Comparison of ENCODE assay signal across 8 cellular contexts in the genomic region with DNA sequence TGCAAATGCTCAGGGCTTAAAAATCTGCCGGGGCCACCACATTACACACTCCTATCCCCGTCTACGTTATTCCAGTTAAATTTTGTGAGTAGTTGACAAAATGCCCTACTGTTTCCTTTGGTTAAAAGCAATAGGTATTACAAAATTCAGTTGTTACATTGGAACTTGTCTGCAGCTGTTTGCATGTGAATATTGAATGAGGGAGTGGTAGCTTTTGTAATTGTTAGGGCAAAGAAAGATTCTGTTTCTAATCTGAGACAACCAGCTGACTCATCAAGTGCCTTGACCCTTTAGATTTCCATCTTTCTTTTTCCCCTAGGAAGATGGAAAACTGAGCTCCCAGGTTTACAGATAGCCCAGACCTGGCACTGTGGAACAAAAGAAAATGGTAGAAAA. TPM values are rescaled to one million over a fixed set of nuclear protein-coding genes. Genes with fewer than 3 reads are reported as not detected.
A peak's percentile ranks its signal among the peaks of the same experiment; 100 is the strongest.
DNase-seq lines count a peak whose midpoint lies in the region; ATAC-seq and TF ChIP-seq lines count a peak whose summit lies in the region.

No MANE protein-coding gene starts in this region.

- TF ChIP-seq CTCF in WTC11 (IDR thresholded peaks at IDR 0.05) (no peak), suprapubic skin (IDR thresholded peaks at IDR 0.05) (no peak)

- no peak overlapping the region for H4K91ac ChIP-seq in trophoblast cell (ENCODE audit: low read depth, low read length)

- H3K36me3 ChIP-seq in iPS-15b (ENCODE audit: control insufficient read depth, insufficient read depth, low read length): peaks cover 17% of the 10 kb centered on the region
- peaks cover 15% of the 10 kb centered on the region for H3K36me3 ChIP-seq in suprapubic skin
- H3K36me3 ChIP-seq in trophoblast cell (ENCODE audit: control insufficient read depth in 1 of 2, insufficient read depth in 2 of 2, low read length in 2 of 2): peaks cover 11 to 14% of the 10 kb centered on the region in 2 experiments

- peak overlapping the region; percentile 45 for H3K27ac ChIP-seq in suprapubic skin
- no peak overlapping the region for H3K27ac ChIP-seq in trophoblast cell (ENCODE audit: low read depth, low read length)

- H4K12ac ChIP-seq in trophoblast cell (ENCODE audit: low read depth, low read length): no peak overlapping the region

- no peak overlapping the region for H2AK5ac ChIP-seq in trophoblast cell (ENCODE audit: low read length)

- CTCF ChIA-PET in WTC11 (lab: Charles Lee): interaction anchor here (0.5 to 2.8 kb wide), 26 partner anchors 8 to 321 kb away, joined by 3 to 39 read pairs (median 4); a partner anchor contains a TSS

- no peak overlapping the region for H3K4ac ChIP-seq in trophoblast cell (ENCODE audit: low read depth, low read length)

- H2BK120ac ChIP-seq in trophoblast cell (ENCODE audit: insufficient read depth, low read length, poor library complexity): no peak overlapping the region

- H3K79me2 ChIP-seq in trophoblast cell (ENCODE audit: control insufficient read depth, insufficient read depth, low read length, poor library complexity): peaks cover 8% of the 10 kb centered on the region

- no peak for DNase-seq in T-helper 2 cell treated with Interferon-gamma antibody and Interleukin-4, amounts not matched to agents 5 μg/mL and 100 μg/mL, for 36 hours (ENCODE audit: low spot score)
- DNase-seq in T-helper 2 cell (no peak), WTC11 (ENCODE audit: low spot score) (no peak), suprapubic skin (ENCODE audit: low spot score in 2 of 2) (no peak), amygdala (lab: John Stamatoyannopoulos, UW) (no peak), trophoblast cell (no peak)

- no peak overlapping the region for H2AFZ ChIP-seq in trophoblast cell (ENCODE audit: insufficient read depth, low read length, poor library complexity)

- TF ChIP-seq EP300 in suprapubic skin (IDR thresholded peaks at IDR 0.05): no peak

- TF ChIP-seq POLR2A in suprapubic skin (IDR thresholded peaks at IDR 0.05): no peak

- no peak overlapping the region for H3K18ac ChIP-seq in trophoblast cell (ENCODE audit: low read length)

- WGBS in suprapubic skin: 13% methylated on average over 3 of the region's 3 CpGs
- no CpG with 5 or more reads among the region's 3 CpGs for WGBS in trophoblast cell (ENCODE audit: extremely low coverage, insufficient coverage, insufficient read length)

- H3K9me3 ChIP-seq in iPS-15b (ENCODE audit: control insufficient read depth, insufficient read depth, low read length) (no peaks in the 10 kb centered on the region), suprapubic skin (no peaks in the 10 kb centered on the region), trophoblast cell (ENCODE audit: insufficient read depth, low read depth, low read length) (peaks cover 3% of the 10 kb centered on the region)

- peaks cover 18% of the 10 kb centered on the region for H3K79me1 ChIP-seq in trophoblast cell (ENCODE audit: low read length)

- H2BK5ac ChIP-seq in trophoblast cell (ENCODE audit: low read depth, low read length, poor library complexity): no peak overlapping the region

- no peak overlapping the region for H4K8ac ChIP-seq in trophoblast cell (ENCODE audit: low read depth, low read length)

- H3K9ac ChIP-seq in iPS-15b (ENCODE audit: low read depth, low read length): peak overlapping the region; percentile 6
- H3K9ac ChIP-seq in trophoblast cell (ENCODE audit: low read length): no peak overlapping the region

- H3K4me1 Mint-ChIP-seq in T-helper 2 cell treated with Interferon-gamma antibody and Interleukin-4, amounts not matched to agents 5 μg/mL and 100 μg/mL, for 36 hours (ENCODE audit: low read depth): peaks cover 41% of the 10 kb centered on the region
- peaks cover 41% of the 10 kb centered on the region for H3K4me1 Mint-ChIP-seq in WTC11

- ATAC-seq in WTC11 (no peak), HG03139 (IDR thresholded peaks at IDR 0.05; ENCODE audit: unreplicated experiment) (no peak)

- H3K4me2 ChIP-seq in trophoblast cell (ENCODE audit: low read length): no peak overlapping the region

- POLR2A ChIA-PET in WTC11 (lab: Charles Lee): no interaction called here

- H3K4me3 ChIP-seq in iPS-15b (ENCODE audit: low read depth, low read length) (no peak overlapping the region), suprapubic skin (no peak overlapping the region), trophoblast cell (ENCODE audit: low read depth, low read length) (no peak overlapping the region)

- H3K14ac ChIP-seq in trophoblast cell (ENCODE audit: low read length): no peak overlapping the region

- no peaks in the 10 kb centered on the region for H3K9me3 Mint-ChIP-seq in T-helper 2 cell treated with Interferon-gamma antibody and Interleukin-4, amounts not matched to agents 5 μg/mL and 100 μg/mL, for 36 hours
- H3K9me3 Mint-ChIP-seq in WTC11: no peaks in the 10 kb centered on the region

- H2BK12ac ChIP-seq in trophoblast cell (ENCODE audit: low read length): no peak overlapping the region

- H3K27ac Mint-ChIP-seq in T-helper 2 cell treated with Interferon-gamma antibody and Interleukin-4, amounts not matched to agents 5 μg/mL and 100 μg/mL, for 36 hours: peak overlapping the region; percentile 19
- peak overlapping the region; percentile 91 for H3K27ac Mint-ChIP-seq in WTC11

- H3K36me3 Mint-ChIP-seq in T-helper 2 cell treated with Interferon-gamma antibody and Interleukin-4, amounts not matched to agents 5 μg/mL and 100 μg/mL, for 36 hours (ENCODE audit: low read depth): peaks cover 17% of the 10 kb centered on the region
- H3K36me3 Mint-ChIP-seq in WTC11: peaks cover 22% of the 10 kb centered on the region

- no peaks in the 10 kb centered on the region for H3K27me3 ChIP-seq in iPS-15b (ENCODE audit: control insufficient read depth, insufficient read depth, low read length)
- no peaks in the 10 kb centered on the region for H3K27me3 ChIP-seq in suprapubic skin
- no peaks in the 10 kb centered on the region for H3K27me3 ChIP-seq in trophoblast cell (ENCODE audit: insufficient read depth, low read length)

- no peaks in the 10 kb centered on the region for H3K27me3 Mint-ChIP-seq in T-helper 2 cell treated with Interferon-gamma antibody and Interleukin-4, amounts not matched to agents 5 μg/mL and 100 μg/mL, for 36 hours (ENCODE audit: low read depth)
- H3K27me3 Mint-ChIP-seq in WTC11 (ENCODE audit: low read depth): no peaks in the 10 kb centered on the region

- no peak overlapping the region for H3K4me3 Mint-ChIP-seq in T-helper 2 cell treated with Interferon-gamma antibody and Interleukin-4, amounts not matched to agents 5 μg/mL and 100 μg/mL, for 36 hours
- no peak overlapping the region for H3K4me3 Mint-ChIP-seq in WTC11

- H3K4me1 ChIP-seq in iPS-15b (ENCODE audit: control insufficient read depth, insufficient read depth, low read length): peaks cover 16% of the 10 kb centered on the region
- peaks cover 67% of the 10 kb centered on the region for H3K4me1 ChIP-seq in suprapubic skin
- peaks cover 23 to 45% of the 10 kb centered on the region in 2 experiments for H3K4me1 ChIP-seq in trophoblast cell (ENCODE audit: control insufficient read depth in 1 of 2, insufficient read depth in 2 of 2, low read length in 2 of 2)

- H3K23ac ChIP-seq in trophoblast cell (ENCODE audit: low read length): no peak overlapping the region

TF ChIP-seq in WTC11, 78 proteins besides CTCF, POLR2A, EP300 and RAD21:
- TF ChIP-seq, protein P1, sequence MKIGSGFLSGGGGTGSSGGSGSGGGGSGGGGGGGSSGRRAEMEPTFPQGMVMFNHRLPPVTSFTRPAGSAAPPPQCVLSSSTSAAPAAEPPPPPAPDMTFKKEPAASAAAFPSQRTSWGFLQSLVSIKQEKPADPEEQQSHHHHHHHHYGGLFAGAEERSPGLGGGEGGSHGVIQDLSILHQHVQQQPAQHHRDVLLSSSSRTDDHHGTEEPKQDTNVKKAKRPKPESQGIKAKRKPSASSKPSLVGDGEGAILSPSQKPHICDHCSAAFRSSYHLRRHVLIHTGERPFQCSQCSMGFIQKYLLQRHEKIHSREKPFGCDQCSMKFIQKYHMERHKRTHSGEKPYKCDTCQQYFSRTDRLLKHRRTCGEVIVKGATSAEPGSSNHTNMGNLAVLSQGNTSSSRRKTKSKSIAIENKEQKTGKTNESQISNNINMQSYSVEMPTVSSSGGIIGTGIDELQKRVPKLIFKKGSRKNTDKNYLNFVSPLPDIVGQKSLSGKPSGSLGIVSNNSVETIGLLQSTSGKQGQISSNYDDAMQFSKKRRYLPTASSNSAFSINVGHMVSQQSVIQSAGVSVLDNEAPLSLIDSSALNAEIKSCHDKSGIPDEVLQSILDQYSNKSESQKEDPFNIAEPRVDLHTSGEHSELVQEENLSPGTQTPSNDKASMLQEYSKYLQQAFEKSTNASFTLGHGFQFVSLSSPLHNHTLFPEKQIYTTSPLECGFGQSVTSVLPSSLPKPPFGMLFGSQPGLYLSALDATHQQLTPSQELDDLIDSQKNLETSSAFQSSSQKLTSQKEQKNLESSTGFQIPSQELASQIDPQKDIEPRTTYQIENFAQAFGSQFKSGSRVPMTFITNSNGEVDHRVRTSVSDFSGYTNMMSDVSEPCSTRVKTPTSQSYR (CRISPR knock-in tag; IDR thresholded peaks at IDR 0.05): no peak
- TF ChIP-seq IRF2 (CRISPR knock-in tag; IDR thresholded peaks at IDR 0.05; ENCODE audit: borderline replicate concordance, low read depth): no peak
- TF ChIP-seq SP1 (CRISPR knock-in tag; conservative IDR thresholded peaks at IDR 0.05): no peak

RNA-seq across cellular contexts. Expression of a gene that starts 30.2 kb away (rescaled TPM):
- 40.5 to 42.2 TPM (median 42.2 TPM) in 3 replicates for total RNA-seq in WTC11 (2021)
- total RNA-seq in suprapubic skin: 10 to 100 TPM; 26.5 to 45.0 (median 38.6) TPM
- 26.2 and 29.3 TPM in 2 replicates for polyA plus RNA-seq in trophoblast cell (2013)

RNA-seq across cellular contexts. Expression of a gene that starts 31.0 kb away (rescaled TPM):
- total RNA-seq in WTC11 (2021) (2.6 to 4.5 TPM (median 3.0 TPM) in 3 replicates), suprapubic skin (1 to 10 TPM; 3.5 to 7.9 (median 4.5) TPM)
- 2.2 and 2.5 TPM in 2 replicates for polyA plus RNA-seq in trophoblast cell (2013)

RNA-seq across cellular contexts. Expression of a gene that starts 43.9 kb away (rescaled TPM):
- total RNA-seq in WTC11 (2021) (127 to 151 TPM (median 135 TPM) in 3 replicates), suprapubic skin (100 to 1,000 TPM in 2 of 4 donors, 10 to 100 TPM in 2; 74.5 to 142 (median 97.4) TPM)
- 113 and 116 TPM in 2 replicates for polyA plus RNA-seq in trophoblast cell (2013)

RNA-seq across cellular contexts. Expression of a gene that starts 57.9 kb away (rescaled TPM):
- total RNA-seq in WTC11 (2021): 78.5 to 95.2 TPM (median 86.5 TPM) in 3 replicates
- 100 to 1,000 TPM; 183 to 282 (median 265) TPM for total RNA-seq in suprapubic skin
- polyA plus RNA-seq in trophoblast cell (2013): 253 and 279 TPM in 2 replicates
